8 cellular contexts compared by ENCODE assay signal in the genomic region with DNA sequence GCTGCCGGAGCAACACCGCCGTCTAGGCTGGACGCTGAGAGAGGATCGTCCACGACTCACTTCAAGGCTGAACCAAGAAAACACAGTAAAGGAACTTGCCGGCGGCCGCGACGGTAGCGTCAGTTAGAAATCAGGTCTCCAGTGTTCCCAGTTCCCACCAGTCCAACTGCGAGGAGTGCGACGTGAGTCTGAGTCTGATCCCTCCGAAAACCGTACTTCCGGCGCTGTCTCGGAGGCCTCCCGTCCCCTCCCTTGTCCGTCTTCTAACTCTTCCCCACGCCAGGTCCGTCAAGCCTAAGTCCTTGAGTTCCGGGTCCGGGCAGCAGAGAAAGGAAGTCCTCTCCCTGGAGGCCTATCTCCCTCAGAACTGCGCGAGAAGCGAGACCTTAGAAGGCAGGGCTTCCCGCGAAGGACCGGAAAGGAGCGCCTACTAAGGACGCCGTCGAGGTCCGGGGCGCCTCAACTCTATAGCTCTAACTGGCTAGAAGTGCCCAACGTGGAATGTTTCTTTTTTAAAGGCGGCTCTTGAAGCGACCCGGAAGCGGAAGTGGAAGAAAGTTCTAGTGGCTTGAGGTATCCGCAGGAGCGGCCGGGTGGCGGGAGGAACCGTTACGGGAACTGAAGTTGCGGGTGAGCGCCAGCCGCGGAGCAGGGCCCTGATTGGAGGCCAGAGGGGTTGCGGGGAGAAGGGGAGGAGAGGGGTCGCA. TPM values are rescaled to one million over a fixed set of nuclear protein-coding genes. Genes with fewer than 3 reads are reported as not detected.
A peak's percentile ranks its signal among the peaks of the same experiment; 100 is the strongest.
DNase-seq lines count a peak whose midpoint lies in the region; ATAC-seq and FAIRE-seq lines count a peak whose summit lies in the region.

A gene with protein sequence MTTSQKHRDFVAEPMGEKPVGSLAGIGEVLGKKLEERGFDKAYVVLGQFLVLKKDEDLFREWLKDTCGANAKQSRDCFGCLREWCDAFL (plus strand): TSS at position 563 of the 707 bp plus-strand sequence. CDS start 748 bp downstream, outside the sequence.
A gene with protein sequence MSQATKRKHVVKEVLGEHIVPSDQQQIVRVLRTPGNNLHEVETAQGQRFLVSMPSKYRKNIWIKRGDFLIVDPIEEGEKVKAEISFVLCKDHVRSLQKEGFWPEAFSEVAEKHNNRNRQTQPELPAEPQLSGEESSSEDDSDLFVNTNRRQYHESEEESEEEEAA (minus strand): TSS at position 217 of the 707 bp plus-strand sequence. CDS start 1,768 bp downstream, outside the sequence.

- H3K27me3 ChIP-seq in right cardiac atrium (ENCODE audit: control insufficient read depth, insufficient read depth): no peaks in the 10 kb centered on the region

- peak; percentile 92 to 96 for DNase-seq in NCI-H1930 (lab: John Stamatoyannopoulos, UW)
- peak; percentile 92 to 94 (median 93) for DNase-seq in right cardiac atrium
- DNase-seq in pulmonary artery endothelial cell (ENCODE audit: low read depth, low spot score): peak; percentile 94
- DNase-seq in urothelium cell line (ENCODE audit: low spot score): peak; percentile 92

- no peaks in the 10 kb centered on the region for H3K9me3 ChIP-seq in right cardiac atrium (ENCODE audit: control insufficient read depth, low read length)

- H3K27ac ChIP-seq in angular gyrus (ENCODE audit: low read depth, low read length) (peak within 1 kb of the TSS; percentile 98), right cardiac atrium (ENCODE audit: low read length) (peak within 1 kb of the TSS; percentile 99)

- FAIRE-seq in urothelium cell line (lab: Jason Lieb, UNC): no peak

- peaks cover 5% of the 10 kb centered on the region for H3K4me1 ChIP-seq in right cardiac atrium (ENCODE audit: control insufficient read depth, insufficient read depth, low read length)

- under 1% methylated on average over 55 of the region's 55 CpGs for WGBS in right cardiac atrium

- intact Hi-C loops in T-helper 2 cell treated with Interferon-gamma antibody and Interleukin-4, amounts not matched to agents 100 ng/mL and 5 ng/mL, for 36 hours (cut with micrococcal nuclease): loop anchor here (1.0 to 2.0 kb wide), 6 partner anchors 41 to 387 kb away; a partner anchor contains a TSS
- intact Hi-C loops in right cardiac atrium (cut with DNase I): loop anchor here in 1 of 4 donors (5.0 kb wide), 1 partner anchor 35 kb away; no protein-coding TSS in a partner anchor

- peak; percentile 86 for ATAC-seq in GM18502 (IDR thresholded peaks at IDR 0.05; ENCODE audit: poor library complexity, unreplicated experiment)
- peak; percentile 65 for ATAC-seq in HG02973 (IDR thresholded peaks at IDR 0.05; ENCODE audit: unreplicated experiment)
- peak; percentile 92 to 93 for ATAC-seq in right cardiac atrium

- H3K4me3 ChIP-seq in right cardiac atrium (ENCODE audit: low read length): peak within 1 kb of the TSS; percentile 83

RNA-seq across cellular contexts. Expression of the first gene that starts in this region (rescaled TPM):
- 258 and 269 TPM in 2 replicates for total RNA-seq in T-helper 2 cell treated with Interferon-gamma antibody and Interleukin-4, amounts not matched to agents 100 ng/mL and 5 ng/mL, for 36 hours
- total RNA-seq in right cardiac atrium (100 to 1,000 TPM; 175 to 258 (median 218) TPM), pulmonary artery endothelial cell (38.8 and 45.2 TPM in 2 replicates)
- polyA plus RNA-seq in right cardiac atrium: 274 TPM

RNA-seq across cellular contexts. Expression of the second gene that starts in this region (rescaled TPM):
- 50.7 and 57.1 TPM in 2 replicates for total RNA-seq in T-helper 2 cell treated with Interferon-gamma antibody and Interleukin-4, amounts not matched to agents 100 ng/mL and 5 ng/mL, for 36 hours
- total RNA-seq in right cardiac atrium (10 to 100 TPM; 19.3 to 22.2 (median 20.8) TPM), pulmonary artery endothelial cell (34.0 and 47.6 TPM in 2 replicates)
- polyA plus RNA-seq in right cardiac atrium: 18.5 TPM

Comparison
In these comparisons a context has a peak if more than half of its experiments do, and no peak if none do; other contexts are left out.
1. Peak in every context shown above with its lines: DNase-seq, ATAC-seq, H3K4me3 ChIP-seq and H3K27ac ChIP-seq.